Comparison of ENCODE assay signal across 10 cellular contexts in the genomic region with DNA sequence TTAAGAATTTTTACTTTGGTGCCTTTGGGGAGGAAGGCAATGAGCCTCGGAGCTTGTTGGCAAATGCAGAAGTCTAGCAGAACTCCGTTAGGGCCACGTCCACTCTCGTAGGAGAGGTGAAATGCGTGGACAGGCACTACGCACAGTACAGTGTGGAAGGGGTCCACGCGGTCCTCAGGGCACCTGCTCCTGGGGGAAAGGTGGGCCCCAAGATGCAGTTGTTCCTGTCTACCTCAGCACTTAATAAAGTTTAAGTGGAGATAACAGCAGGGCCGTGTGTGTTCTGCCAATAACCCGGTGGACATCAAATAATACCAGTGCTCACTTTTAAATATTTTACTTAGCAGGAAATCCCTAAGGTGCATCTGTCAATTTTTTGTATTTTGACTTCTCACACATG. TPM values are rescaled to one million over a fixed set of nuclear protein-coding genes. Genes with fewer than 3 reads are reported as not detected.
DNase-seq lines count a peak whose midpoint lies in the region; ATAC-seq and TF ChIP-seq lines count a peak whose summit lies in the region.
"Had no signal": no experiment of that assay in that cellular context is flagged by ENCODE, and none has a peak within 500 bp of the region (broad histone marks: within the 10 kb centered on the region; RNA-seq: fewer than 3 reads in every experiment).

No MANE protein-coding gene starts in this region.

- H3K9me3 ChIP-seq in smooth muscle cell (replicated peaks; ENCODE audit: low read depth): no peaks in the 10 kb centered on the region

- H3K4me1 ChIP-seq in smooth muscle cell (ENCODE audit: low read depth): peaks cover 14% of the 10 kb centered on the region

- H3K4me1 Mint-ChIP-seq in activated B cell treated with CpG ODN at 0.5 μM for 24 hours (peaks cover 30% of the 10 kb centered on the region), glutamatergic neuron (ENCODE audit: low read depth, unreplicated experiment) (peaks cover 26% of the 10 kb centered on the region)

- peaks cover 58% of the 10 kb centered on the region for H4K20me1 ChIP-seq in smooth muscle cell (ENCODE audit: low read depth)

- DNase-seq in HFF-Myc (ENCODE audit: extremely low read depth, low read depth) (no peak), activated B cell treated with CpG ODN at 0.5 μM for 24 hours (no peak), glutamatergic neuron (no peak), smooth muscle cell (lab: John Stamatoyannopoulos, UW; ENCODE audit: unreplicated experiment) (no peak), NCI-H748 (lab: John Stamatoyannopoulos, UW; ENCODE audit: unreplicated experiment) (no peak), sciatic nerve (ENCODE audit: low spot score) (no peak), hippocampal formation (lab: John Stamatoyannopoulos, UW) (no peak)
- DNase-seq: NCI-H2227 treated with DMSO at 0.1 percent for 48 hours; stimulated activated CD4-positive, alpha-beta T cell treated with anti-CD3 and anti-CD28 coated beads, Interleukin-12 subunit alpha, Interleukin-12 subunit beta, amount 100 ng/mL, for 4 hours had no signal

- H3K36me3 Mint-ChIP-seq in activated B cell treated with CpG ODN at 0.5 μM for 24 hours (ENCODE audit: low read depth): peaks cover 9% of the 10 kb centered on the region
- H3K36me3 Mint-ChIP-seq in glutamatergic neuron (ENCODE audit: unreplicated experiment): no peaks in the 10 kb centered on the region

- POLR2A ChIA-PET in activated B cell treated with CpG ODN at 0.5 μM for 24 hours (lab: Charles Lee): no interaction called here

- peak overlapping the region; percentile 95 for H3K4me2 ChIP-seq in smooth muscle cell

- H3K4me3 Mint-ChIP-seq in activated B cell treated with CpG ODN at 0.5 μM for 24 hours (peak overlapping the region; percentile 78), glutamatergic neuron (ENCODE audit: unreplicated experiment) (peak overlapping the region; percentile 83)

- H3K79me2 ChIP-seq in smooth muscle cell (ENCODE audit: low read depth): peaks cover 46% of the 10 kb centered on the region

- H3K27ac Mint-ChIP-seq in activated B cell treated with CpG ODN at 0.5 μM for 24 hours: no peak overlapping the region
- no peak overlapping the region for H3K27ac Mint-ChIP-seq in glutamatergic neuron (ENCODE audit: unreplicated experiment)

- H3K9ac ChIP-seq in smooth muscle cell (ENCODE audit: low read depth): no peak overlapping the region

- no peak for TF ChIP-seq CTCF in HFF-Myc (IDR thresholded peaks at IDR 0.05; ENCODE audit: low read depth, low read length, missing control alignments)
- TF ChIP-seq CTCF in activated B cell treated with CpG ODN at 0.5 μM for 24 hours (IDR thresholded peaks at IDR 0.05): no peak
- TF ChIP-seq CTCF in glutamatergic neuron (IDR thresholded peaks at IDR 0.05; ENCODE audit: partially characterized antibody, unreplicated experiment): no peak
- TF ChIP-seq CTCF in smooth muscle cell (IDR thresholded peaks at IDR 0.05; ENCODE audit: borderline replicate concordance, insufficient read depth, poor library complexity, severe bottlenecking): no peak

- H3K27me3 Mint-ChIP-seq in activated B cell treated with CpG ODN at 0.5 μM for 24 hours (no peaks in the 10 kb centered on the region), glutamatergic neuron (ENCODE audit: unreplicated experiment) (peaks cover 15% of the 10 kb centered on the region)

- H3K36me3 ChIP-seq in smooth muscle cell (ENCODE audit: low read depth): no peaks in the 10 kb centered on the region

- intact Hi-C loops in activated B cell treated with CpG ODN at 0.5 μM for 24 hours (cut with micrococcal nuclease): no loop called here
- intact Hi-C loops in sciatic nerve (cut with DNase I): no loop called here

- H3K4me3 ChIP-seq in HFF-Myc (replicated peaks; ENCODE audit: low read depth, low read length): peak overlapping the region; percentile 65
- peak overlapping the region; percentile 58 for H3K4me3 ChIP-seq in smooth muscle cell

- no peak for ATAC-seq in activated B cell treated with CpG ODN at 0.5 μM for 24 hours (ENCODE audit: low read depth)
- ATAC-seq in HG03108 (IDR thresholded peaks at IDR 0.05; ENCODE audit: unreplicated experiment): no peak
- no peak for ATAC-seq in sciatic nerve

- CTCF ChIA-PET in activated B cell treated with CpG ODN at 0.5 μM for 24 hours (lab: Charles Lee): no interaction called here

- no peak overlapping the region for H2AFZ ChIP-seq in smooth muscle cell (ENCODE audit: low read depth)

- no peaks in the 10 kb centered on the region for H3K9me3 Mint-ChIP-seq in activated B cell treated with CpG ODN at 0.5 μM for 24 hours
- peaks cover 6% of the 10 kb centered on the region for H3K9me3 Mint-ChIP-seq in glutamatergic neuron (ENCODE audit: unreplicated experiment)

- WGBS in smooth muscle cell (ENCODE audit: low lambda C conversion rate): 80% methylated on average over 10 of the region's 10 CpGs

- H3F3A ChIP-seq in smooth muscle cell (ENCODE audit: low read depth): peaks cover 10% of the 10 kb centered on the region

- H3K27ac ChIP-seq in smooth muscle cell (ENCODE audit: low read depth): no peak overlapping the region

- no peaks in the 10 kb centered on the region for H3K27me3 ChIP-seq in smooth muscle cell (ENCODE audit: low read depth)

RNA-seq across cellular contexts. Expression of a gene that starts 1.8 kb away (rescaled TPM):
- total RNA-seq in activated B cell treated with CpG ODN at 0.5 μM for 24 hours (32.2 and 35.4 TPM in 2 replicates), glutamatergic neuron (ENCODE audit: unreplicated experiment) (103 TPM), smooth muscle cell (9.0 and 19.5 TPM in 2 replicates), sciatic nerve (56.0 TPM)
- polyA plus RNA-seq in smooth muscle cell: 20.4 and 25.7 TPM in 2 replicates

RNA-seq across cellular contexts. Expression of a gene that starts 25.6 kb away (rescaled TPM):
- 4.4 and 6.7 TPM in 2 replicates for total RNA-seq in activated B cell treated with CpG ODN at 0.5 μM for 24 hours
- total RNA-seq in glutamatergic neuron (ENCODE audit: unreplicated experiment): 26.2 TPM
- total RNA-seq in smooth muscle cell: 7.3 and 18.2 TPM in 2 replicates
- 15.4 and 21.2 TPM in 2 replicates for polyA plus RNA-seq in smooth muscle cell
- total RNA-seq in sciatic nerve: 10.4 TPM

RNA-seq across cellular contexts. Expression of a gene that starts 30.3 kb away (rescaled TPM):
- total RNA-seq in activated B cell treated with CpG ODN at 0.5 μM for 24 hours: 29.9 and 32.9 TPM in 2 replicates
- total RNA-seq in glutamatergic neuron (ENCODE audit: unreplicated experiment): 82.6 TPM
- total RNA-seq in smooth muscle cell: 189 and 218 TPM in 2 replicates
- polyA plus RNA-seq in smooth muscle cell: 421 and 523 TPM in 2 replicates
- total RNA-seq in sciatic nerve: 68.3 TPM

RNA-seq across cellular contexts. Expression of a gene that starts 45.5 kb away (rescaled TPM):
- total RNA-seq in activated B cell treated with CpG ODN at 0.5 μM for 24 hours (38.4 and 44.5 TPM in 2 replicates), glutamatergic neuron (ENCODE audit: unreplicated experiment) (54.5 TPM), smooth muscle cell (53.6 and 57.1 TPM in 2 replicates), sciatic nerve (29.0 TPM)
- polyA plus RNA-seq in smooth muscle cell: 80.0 and 99.9 TPM in 2 replicates

RNA-seq across cellular contexts. Expression of a gene that starts 57.0 kb away (rescaled TPM):
- 82.4 and 87.3 TPM in 2 replicates for total RNA-seq in activated B cell treated with CpG ODN at 0.5 μM for 24 hours
- total RNA-seq in glutamatergic neuron (ENCODE audit: unreplicated experiment): 69.6 TPM
- 80.8 and 84.6 TPM in 2 replicates for total RNA-seq in smooth muscle cell
- polyA plus RNA-seq in smooth muscle cell: 155 and 160 TPM in 2 replicates
- total RNA-seq in sciatic nerve: 32.5 TPM
